Comparison of ENCODE assay signal across 5 cellular contexts in genomic region chr4:63541828-63542227, GRCh38.
"Had no signal": no experiment of that assay in that cellular context is flagged by ENCODE, and none has a peak within 500 bp of the region (broad histone marks: within the 10 kb centered on the region; RNA-seq: fewer than 3 reads in every experiment).

No MANE protein-coding gene starts in this region.

- H3K4me1 Mint-ChIP-seq: GM23338, H9 had no signal

- H3K4me3 Mint-ChIP-seq: GM23338, H9 had no signal

- H3K4me2 ChIP-seq: GM23338 had no signal

- ATAC-seq: GM23338, K562 had no signal

- H2AFZ ChIP-seq: GM23338 had no signal

- H3K4me3 ChIP-seq: GM23338, K562 had no signal

- H3K27ac Mint-ChIP-seq: GM23338, H9 had no signal

- DNase-seq: H9, HCEC 1CT, IMR-90 had no signal
